1 cellular context compared by ENCODE assay signal in the genomic region with DNA sequence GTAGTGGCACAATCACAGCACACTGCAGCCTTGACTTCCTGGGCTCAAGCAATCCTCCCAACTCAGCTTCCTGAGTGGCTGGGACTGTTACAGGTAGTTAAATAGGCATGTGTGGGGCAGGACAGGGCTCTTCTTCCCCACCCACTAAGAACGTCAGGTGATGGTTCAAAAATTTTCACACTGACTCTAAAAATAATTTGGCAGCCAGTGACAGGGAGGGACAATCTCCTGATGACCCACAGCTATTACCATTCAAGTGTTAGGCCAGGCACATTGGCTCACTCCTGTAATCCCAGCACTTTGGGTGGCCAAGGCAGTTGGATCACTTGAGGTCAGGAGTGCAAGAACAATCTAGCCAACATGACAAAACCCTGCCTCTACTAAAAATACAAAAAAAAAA.
TF ChIP-seq lines count a peak whose summit lies in the region.

No MANE protein-coding gene starts in this region.

TF ChIP-seq in HepG2, 621 proteins besides CTCF, POLR2A, EP300 and RAD21:
- no peak for TF ChIP-seq ZNF3 (CRISPR knock-in tag; IDR thresholded peaks at IDR 0.05)
- no peak for TF ChIP-seq POLR2G (IDR thresholded peaks at IDR 0.05; ENCODE audit: low read depth, low read length)
- TF ChIP-seq ASH2L (IDR thresholded peaks at IDR 0.05; ENCODE audit: insufficient read length, low read depth, low read length): no peak
- no peak for TF ChIP-seq NONO (IDR thresholded peaks at IDR 0.05)
- no peak for TF ChIP-seq NONO (CRISPR knock-in tag; conservative IDR thresholded peaks at IDR 0.05)
- TF ChIP-seq, protein P1, sequence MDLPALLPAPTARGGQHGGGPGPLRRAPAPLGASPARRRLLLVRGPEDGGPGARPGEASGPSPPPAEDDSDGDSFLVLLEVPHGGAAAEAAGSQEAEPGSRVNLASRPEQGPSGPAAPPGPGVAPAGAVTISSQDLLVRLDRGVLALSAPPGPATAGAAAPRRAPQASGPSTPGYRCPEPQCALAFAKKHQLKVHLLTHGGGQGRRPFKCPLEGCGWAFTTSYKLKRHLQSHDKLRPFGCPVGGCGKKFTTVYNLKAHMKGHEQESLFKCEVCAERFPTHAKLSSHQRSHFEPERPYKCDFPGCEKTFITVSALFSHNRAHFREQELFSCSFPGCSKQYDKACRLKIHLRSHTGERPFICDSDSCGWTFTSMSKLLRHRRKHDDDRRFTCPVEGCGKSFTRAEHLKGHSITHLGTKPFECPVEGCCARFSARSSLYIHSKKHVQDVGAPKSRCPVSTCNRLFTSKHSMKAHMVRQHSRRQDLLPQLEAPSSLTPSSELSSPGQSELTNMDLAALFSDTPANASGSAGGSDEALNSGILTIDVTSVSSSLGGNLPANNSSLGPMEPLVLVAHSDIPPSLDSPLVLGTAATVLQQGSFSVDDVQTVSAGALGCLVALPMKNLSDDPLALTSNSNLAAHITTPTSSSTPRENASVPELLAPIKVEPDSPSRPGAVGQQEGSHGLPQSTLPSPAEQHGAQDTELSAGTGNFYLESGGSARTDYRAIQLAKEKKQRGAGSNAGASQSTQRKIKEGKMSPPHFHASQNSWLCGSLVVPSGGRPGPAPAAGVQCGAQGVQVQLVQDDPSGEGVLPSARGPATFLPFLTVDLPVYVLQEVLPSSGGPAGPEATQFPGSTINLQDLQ (CRISPR knock-in tag; IDR thresholded peaks at IDR 0.05): no peak
- no peak for TF ChIP-seq ZNF891 (CRISPR knock-in tag; IDR thresholded peaks at IDR 0.05)
